ENCODE assay signal across 8 cellular contexts in genomic region chr10:103853428-103854264, GRCh38. TPM values are rescaled to one million over a fixed set of nuclear protein-coding genes. Genes with fewer than 3 reads are reported as not detected.
DNase-seq lines count a peak whose midpoint lies in the region; ATAC-seq, FAIRE-seq and TF ChIP-seq lines count a peak whose summit lies in the region.

No MANE protein-coding gene starts in this region.

- intact Hi-C loops in pancreas (cut with DNase I) = no loop called here

- H2BK15ac ChIP-seq in H9 (ENCODE audit: low read depth, low read length) = no peak overlapping the region

- no peaks in the 10 kb centered on the region; a peak in 2 of 5 replicates for H3K9me3 Mint-ChIP-seq in H9

- H3K23ac ChIP-seq in H9 (ENCODE audit: insufficient read length, low read depth, low read length) = no peak overlapping the region

- no peaks in the 10 kb centered on the region for H3K79me1 ChIP-seq in H9 (ENCODE audit: insufficient read depth, low read depth, low read length, poor library complexity, severe bottlenecking)

- H3K27ac ChIP-seq in H9 (ENCODE audit: insufficient read length, low read depth, low read length) (no peak overlapping the region), VCaP (peak overlapping the region; percentile 74; the same call in 1 of the 2 replicates), skeletal muscle tissue (ENCODE audit: low read depth, low read length) (peak overlapping the region; percentile 83), pancreas (peak overlapping the region in 2 of 4 donors; percentile 6 to 72)

- H3K36me3 ChIP-seq in iPS-15b (ENCODE audit: control insufficient read depth, insufficient read depth, low read length) = no peaks in the 10 kb centered on the region
- H3K36me3 ChIP-seq in skeletal muscle tissue (ENCODE audit: control insufficient read depth in 3 of 3, insufficient read depth in 3 of 3, low read length in 3 of 3) = no peaks in the 10 kb centered on the region
- H3K36me3 ChIP-seq in pancreas = no peaks in the 10 kb centered on the region

- peaks cover 16% of the 10 kb centered on the region for H3K23me2 ChIP-seq in H9 (ENCODE audit: insufficient read length, low read depth, low read length, poor library complexity, severe bottlenecking)

- peak overlapping the region; percentile 66 for H3K4me2 ChIP-seq in H9 (ENCODE audit: insufficient read depth, insufficient read length, low read length)

- no peak overlapping the region for H4K5ac ChIP-seq in H9 (ENCODE audit: insufficient read length, low read depth, low read length)

- peaks cover 52% of the 10 kb centered on the region for H3K27me3 Mint-ChIP-seq in H9 (ENCODE audit: low read depth)

- H3K4me1 Mint-ChIP-seq in H9 = peaks cover 23 to 31% of the 10 kb centered on the region in 2 experiments

- no peak overlapping the region for H3K18ac ChIP-seq in H9 (ENCODE audit: insufficient read length, low read depth, low read length)

- H3K9ac ChIP-seq in H9 (ENCODE audit: extremely low read depth, insufficient read length, low read length) = no peak overlapping the region
- no peak overlapping the region for H3K9ac ChIP-seq in iPS-15b (ENCODE audit: low read depth, low read length)
- peak overlapping the region; percentile 71 to 87 (median 83) for H3K9ac ChIP-seq in skeletal muscle tissue (ENCODE audit: low read depth in 1 of 3, low read length in 3 of 3)

- no peak overlapping the region for H3K56ac ChIP-seq in H9 (ENCODE audit: insufficient read length, low read depth, low read length)

- H3K79me2 ChIP-seq in H9 (ENCODE audit: insufficient read depth, low read length) = no peaks in the 10 kb centered on the region

- no peak overlapping the region for H2BK5ac ChIP-seq in H9 (ENCODE audit: insufficient read length, low read length)

- H3K9me3 ChIP-seq in H9 (ENCODE audit: control insufficient read depth, low read depth, low read length) = no peaks in the 10 kb centered on the region
- H3K9me3 ChIP-seq in iPS-15b (ENCODE audit: control insufficient read depth, insufficient read depth, low read length) = no peaks in the 10 kb centered on the region
- H3K9me3 ChIP-seq in skeletal muscle tissue (ENCODE audit: control insufficient read depth in 3 of 3, low read length in 3 of 3) = no peaks in the 10 kb centered on the region
- H3K9me3 ChIP-seq in pancreas = no peaks in the 10 kb centered on the region

- no peak overlapping the region for H2AK5ac ChIP-seq in H9 (ENCODE audit: insufficient read length, low read length)

- no peak overlapping the region for H3K27ac Mint-ChIP-seq in H9

- no peak overlapping the region for H4K8ac ChIP-seq in H9 (replicated peaks; ENCODE audit: insufficient read length, low read depth, low read length)

- no peak for DNase-seq in H9
- no peak for DNase-seq in NCI-H1048 (lab: John Stamatoyannopoulos, UW)
- no peak for DNase-seq in pancreas

- no peak overlapping the region for H2BK120ac ChIP-seq in H9 (ENCODE audit: low read depth, low read length, poor library complexity, severe bottlenecking)

- no peak overlapping the region for H2AFZ ChIP-seq in H9 (ENCODE audit: low read length)

- WGBS in H9 (ENCODE audit: extremely low coverage, insufficient read length, low lambda C conversion rate) = no CpG with 5 or more reads among the region's 9 CpGs
- WGBS in pancreas, 2 donors = 42 to 47% methylated on average over 9 of the region's 9 CpGs

- H3K4me3 ChIP-seq in iPS-15b (ENCODE audit: low read depth, low read length) (peak overlapping the region; percentile 80), skeletal muscle tissue (ENCODE audit: low read length in 3 of 3) (peak overlapping the region; percentile 67 to 85 (median 80)), pancreas (peak overlapping the region in 2 of 4 donors; percentile 54 to 57)

- no peak overlapping the region for H2BK12ac ChIP-seq in H9 (ENCODE audit: insufficient read length, low read depth, low read length)

- H3K27me3 ChIP-seq in H9 (ENCODE audit: insufficient read depth, low read length) = peaks cover 2% of the 10 kb centered on the region; the same call in 1 of the 2 replicates
- H3K27me3 ChIP-seq in iPS-15b (ENCODE audit: control insufficient read depth, insufficient read depth, low read length) = peaks cover 42% of the 10 kb centered on the region
- no peaks in the 10 kb centered on the region for H3K27me3 ChIP-seq in skeletal muscle tissue (ENCODE audit: control insufficient read depth in 3 of 3, insufficient read depth in 3 of 3, low read length in 3 of 3)
- H3K27me3 ChIP-seq in pancreas = no peaks in the 10 kb centered on the region

- no peaks in the 10 kb centered on the region for H4K20me1 ChIP-seq in H9 (ENCODE audit: control insufficient read depth, insufficient read depth, insufficient read length)

- H2BK20ac ChIP-seq in H9 (ENCODE audit: low read depth, low read length, poor library complexity, severe bottlenecking) = no peak overlapping the region

- peak overlapping the region; percentile 73 to 91 for H3K4me3 Mint-ChIP-seq in H9

- ATAC-seq in pancreas (no peak), HG03159 (IDR thresholded peaks at IDR 0.05; ENCODE audit: unreplicated experiment) (no peak), GM21619 (IDR thresholded peaks at IDR 0.05; ENCODE audit: unreplicated experiment) (no peak)

- H3K4ac ChIP-seq in H9 (ENCODE audit: low read depth, low read length) = no peak overlapping the region

- no peak overlapping the region for H3T11ph ChIP-seq in H9 (ENCODE audit: low read length)

- FAIRE-seq in pancreas (lab: Jason Lieb, UNC) = no peak

- no peak overlapping the region for H4K91ac ChIP-seq in H9 (ENCODE audit: insufficient read length, low read depth, low read length)

- no peaks in the 10 kb centered on the region; a peak in 1 of 7 replicates for H3K36me3 Mint-ChIP-seq in H9 (ENCODE audit: insufficient read depth in 1 of 3, low read depth in 3 of 3)

- TF ChIP-seq CTCF in H9 (conservative IDR thresholded peaks at IDR 0.05) (no peak), VCaP (conservative IDR thresholded peaks at IDR 0.05) (no peak), pancreas (IDR thresholded peaks at IDR 0.05) (no peak)

- H3K4me1 ChIP-seq in H9 (ENCODE audit: insufficient read depth, low read length) = no peaks in the 10 kb centered on the region
- peaks cover 10% of the 10 kb centered on the region for H3K4me1 ChIP-seq in iPS-15b (ENCODE audit: control insufficient read depth, insufficient read depth, low read length)
- H3K4me1 ChIP-seq in skeletal muscle tissue (ENCODE audit: control insufficient read depth in 3 of 3, insufficient read depth in 3 of 3, low read length in 3 of 3) = peaks cover 61 to 67% (median 64%) of the 10 kb centered on the region in 3 donors
- H3K4me1 ChIP-seq in pancreas = peaks cover 0 to 12% (median 0%) of the 10 kb centered on the region in 3 donors

- no peak overlapping the region for H3K14ac ChIP-seq in H9 (ENCODE audit: insufficient read depth, low read length)

RNA-seq across cellular contexts. Expression of gene SH3PXD2A, which starts 1.7 kb away (rescaled TPM):
- total RNA-seq in H9 (2021) = 4.5 and 4.7 TPM in 2 replicates
- 30.3 TPM for total RNA-seq in skeletal muscle tissue
- total RNA-seq in pancreas = 10 to 100 TPM in 1 of 6 donors, 1 to 10 TPM in 5; 3.9 to 16.4 (median 6.7) TPM
- polyA plus RNA-seq in pancreas = 10 to 100 TPM in 1 of 2 donors, 1 to 10 TPM in 1; 8.1 to 10.6 TPM

Comparison
In these comparisons a context has a peak if more than half of its experiments do, and no peak if none do; other contexts are left out.
1. H3K9ac ChIP-seq: peak in skeletal muscle tissue (3 of 3); none in H9 (single experiment) and iPS-15b (single experiment).